ENCODE assay signal across 8 cellular contexts in genomic region chr15:90000175-90000923, GRCh38. TPM values are rescaled to one million over a fixed set of nuclear protein-coding genes. Genes with fewer than 3 reads are reported as not detected.
A peak's percentile ranks its signal among the peaks of the same experiment; 100 is the strongest.
DNase-seq lines count a peak whose midpoint lies in the region; ATAC-seq and TF ChIP-seq lines count a peak whose summit lies in the region.

No MANE protein-coding gene starts in this region.

- no peaks in the 10 kb centered on the region for H3K9me3 Mint-ChIP-seq in brain
- no peaks in the 10 kb centered on the region for H3K9me3 Mint-ChIP-seq in immature natural killer cell
- H3K9me3 Mint-ChIP-seq in stimulated activated naive B cell treated with anti-CD40 and anti-IgM and Interleukin-4, amounts not matched to agents 10 μg/mL and 1 μg/mL and 100 μg/mL, for 72 hours: no peaks in the 10 kb centered on the region

- H3K4me1 Mint-ChIP-seq in brain (peaks cover 43% of the 10 kb centered on the region), immature natural killer cell (peaks cover 44 to 49% of the 10 kb centered on the region in 2 donors)
- H3K4me1 Mint-ChIP-seq in stimulated activated naive B cell treated with anti-CD40 and anti-IgM and Interleukin-4, amounts not matched to agents 10 μg/mL and 1 μg/mL and 100 μg/mL, for 72 hours: peaks cover 27 to 54% of the 10 kb centered on the region in 2 donors

- no peak for TF ChIP-seq CTCF in brain (conservative IDR thresholded peaks at IDR 0.05)

- H3K4me3 Mint-ChIP-seq in brain: peak overlapping the region; percentile 89 to 97 (median 95)
- peak overlapping the region; percentile 90 to 99 (median 92) for H3K4me3 Mint-ChIP-seq in immature natural killer cell
- peak overlapping the region; percentile 87 for H3K4me3 Mint-ChIP-seq in stimulated activated naive B cell treated with anti-CD40 and anti-IgM and Interleukin-4, amounts not matched to agents 10 μg/mL and 1 μg/mL and 100 μg/mL, for 72 hours

- DNase-seq in GM03348 (ENCODE audit: low spot score) (peak; percentile 71), NAMALWA (ENCODE audit: low spot score) (peak; percentile 26), immature natural killer cell (peak in 1 of 3 donors; percentile 26), NCI-H2196 (lab: John Stamatoyannopoulos, UW; ENCODE audit: unreplicated experiment) (no peak), SHP77 treated with DMSO at 0.1 percent for 48 hours (lab: John Stamatoyannopoulos, UW) (no peak)
- DNase-seq in stimulated activated naive B cell treated with anti-CD40 and anti-IgM and Interleukin-4, amounts not matched to agents 10 μg/mL and 1 μg/mL and 100 μg/mL, for 72 hours: no peak

- H3K27ac Mint-ChIP-seq in brain: peak overlapping the region; percentile 98 to 100 (median 99)
- H3K27ac Mint-ChIP-seq in immature natural killer cell: peak overlapping the region; percentile 89 to 99 (median 94)
- peak overlapping the region; percentile 91 for H3K27ac Mint-ChIP-seq in stimulated activated naive B cell treated with anti-CD40 and anti-IgM and Interleukin-4, amounts not matched to agents 10 μg/mL and 1 μg/mL and 100 μg/mL, for 72 hours

- ATAC-seq in stimulated activated naive B cell treated with anti-CD40 and anti-IgM and Interleukin-4, amounts not matched to agents 10 μg/mL and 1 μg/mL and 100 μg/mL, for 72 hours (replicated peaks): peak; percentile 20 to 44
- ATAC-seq in HG02763 (IDR thresholded peaks at IDR 0.05; ENCODE audit: unreplicated experiment): no peak

- H3K27me3 Mint-ChIP-seq in brain: peaks cover 8% of the 10 kb centered on the region
- H3K27me3 Mint-ChIP-seq in immature natural killer cell (ENCODE audit: low read depth in 3 of 3): peaks cover 15 to 26% (median 26%) of the 10 kb centered on the region in 3 donors
- no peaks in the 10 kb centered on the region for H3K27me3 Mint-ChIP-seq in stimulated activated naive B cell treated with anti-CD40 and anti-IgM and Interleukin-4, amounts not matched to agents 10 μg/mL and 1 μg/mL and 100 μg/mL, for 72 hours

- H3K36me3 Mint-ChIP-seq in brain: no peaks in the 10 kb centered on the region
- H3K36me3 Mint-ChIP-seq in immature natural killer cell: no peaks in the 10 kb centered on the region
- H3K36me3 Mint-ChIP-seq in stimulated activated naive B cell treated with anti-CD40 and anti-IgM and Interleukin-4, amounts not matched to agents 10 μg/mL and 1 μg/mL and 100 μg/mL, for 72 hours: peaks cover 14 to 29% of the 10 kb centered on the region in 2 donors

RNA-seq across cellular contexts. Expression of gene ZNF710, which starts 0.8 kb away (rescaled TPM):
- polyA plus RNA-seq in brain (ENCODE audit: insufficient read depth, low read depth, low replicate concordance) (8.6 TPM), immature natural killer cell (1 to 10 TPM; 1.7 to 3.4 (median 2.3) TPM)

Comparison
In these comparisons a context has a peak if more than half of its experiments do, and no peak if none do; other contexts are left out.
1. DNase-seq: peak in GM03348 (single experiment) and NAMALWA (single experiment); none in stimulated activated naive B cell treated with anti-CD40 and anti-IgM and Interleukin-4, amounts not matched to agents 10 μg/mL and 1 μg/mL and 100 μg/mL, for 72 hours (single experiment), NCI-H2196 (single experiment) and SHP77 treated with DMSO at 0.1 percent for 48 hours (single experiment).
2. Peak in every context shown above with its lines, with median percentiles within 50 percentile points of each other: H3K27ac Mint-ChIP-seq and H3K4me3 Mint-ChIP-seq.